In genomic region chr9:109968332-109968657, GRCh38 we compare ENCODE assay signal across 10 cellular contexts.
DNase-seq lines count a peak whose midpoint lies in the region; ATAC-seq and TF ChIP-seq lines count a peak whose summit lies in the region.
"Had no signal": no experiment of that assay in that cellular context is flagged by ENCODE, and none has a peak within 500 bp of the region (broad histone marks: within the 10 kb centered on the region; RNA-seq: fewer than 3 reads in every experiment).

No MANE protein-coding gene starts in this region.

- DNase-seq in heart left ventricle = no peak
- DNase-seq in Right ventricle myocardium superior = no peak
- DNase-seq in effector CD4-positive, alpha-beta T cell = peak; percentile 4
- no peak for DNase-seq in tibial nerve (ENCODE audit: low spot score in 2 of 2)
- no peak for DNase-seq in H7
- DNase-seq in NCI-H748 (lab: John Stamatoyannopoulos, UW; ENCODE audit: unreplicated experiment) = no peak
- DNase-seq in HCEC 1CT = no peak
- DNase-seq: C1 segment of cervical spinal cord, NCI-H1048 had no signal

- H3K27ac ChIP-seq in heart left ventricle (peak overlapping the region in 11 of 12 donors; percentile 11 to 88 (median 66)), tibial nerve (peak overlapping the region in 3 of 4 donors; percentile 22 to 56 (median 42))

- H3K4me3 ChIP-seq in heart left ventricle (no peak overlapping the region), tibial nerve (no peak overlapping the region), H7 (ENCODE audit: insufficient read depth, low read depth, low read length) (no peak overlapping the region)

- 38 to 52% (median 46%) methylated on average over 3 of the region's 3 CpGs for WGBS in heart left ventricle, 4 donors
- WGBS in tibial nerve, 2 donors = 31 to 33% methylated on average over 3 of the region's 3 CpGs

- TF ChIP-seq CTCF in heart left ventricle (IDR thresholded peaks at IDR 0.05) (no peak), tibial nerve (IDR thresholded peaks at IDR 0.05) (no peak)

- H3K9me3 ChIP-seq in heart left ventricle = no peaks in the 10 kb centered on the region
- no peaks in the 10 kb centered on the region for H3K9me3 ChIP-seq in tibial nerve

- H3K27me3 ChIP-seq in heart left ventricle (no peaks in the 10 kb centered on the region), tibial nerve (no peaks in the 10 kb centered on the region), H7 (ENCODE audit: control insufficient read depth, insufficient read depth, low read length) (no peaks in the 10 kb centered on the region)

- TF ChIP-seq POLR2A in heart left ventricle (IDR thresholded peaks at IDR 0.05) (no peak), tibial nerve (IDR thresholded peaks at IDR 0.05) (no peak)

- TF ChIP-seq EP300 in tibial nerve (IDR thresholded peaks at IDR 0.05) = no peak

- ATAC-seq in heart left ventricle = no peak
- ATAC-seq in Right ventricle myocardium superior (ENCODE audit: poor library complexity) = no peak
- ATAC-seq in HG03432 (IDR thresholded peaks at IDR 0.05; ENCODE audit: unreplicated experiment) = peak; percentile 32

- H3K36me3 ChIP-seq in heart left ventricle (no peaks in the 10 kb centered on the region), tibial nerve (no peaks in the 10 kb centered on the region), H7 (replicated peaks; ENCODE audit: control insufficient read depth, insufficient read depth, low read length) (no peaks in the 10 kb centered on the region)

- H3K4me1 ChIP-seq in heart left ventricle = peaks cover 0 to 60% (median 34%) of the 10 kb centered on the region in 12 donors
- peaks cover 0 to 26% (median 15%) of the 10 kb centered on the region in 4 donors for H3K4me1 ChIP-seq in tibial nerve

- intact Hi-C loops in heart left ventricle (cut with DNase I) (loop anchor here in 5 of 10 donors (5.0 to 10.0 kb wide), 6 partner anchors 51 to 184 kb away; no protein-coding TSS in a partner anchor), Right ventricle myocardium superior (cut with DNase I) (no loop called here)
